20 cellular contexts compared by ENCODE assay signal in genomic region chr3:187181454-187182170, GRCh38. TPM values are rescaled to one million over a fixed set of nuclear protein-coding genes. Genes with fewer than 3 reads are reported as not detected.
A peak's percentile ranks its signal among the peaks of the same experiment; 100 is the strongest.
DNase-seq lines count a peak whose midpoint lies in the region; ATAC-seq and TF ChIP-seq lines count a peak whose summit lies in the region.
"Had no signal": no experiment of that assay in that cellular context is flagged by ENCODE, and none has a peak within 500 bp of the region (broad histone marks: within the 10 kb centered on the region; RNA-seq: fewer than 3 reads in every experiment).

No MANE protein-coding gene starts in this region.

- CTCF ChIA-PET in MCF 10A (lab: Yijun Ruan, JAX) (interaction anchor here (0.5 to 1.0 kb wide), 4 partner anchors 29 to 367 kb away, joined by 3 to 4 read pairs (median 4); no protein-coding TSS in a partner anchor), mammary epithelial cell (lab: Charles Lee; ENCODE audit: low non-redundant PET) (no interaction called here)
- CTCF ChIA-PET in CD4-positive, alpha-beta memory T cell (lab: Charles Lee; ENCODE audit: partially characterized antibody): interaction anchor here (1.6 kb wide), 1 partner anchor 17 kb away, joined by 4 read pairs; no protein-coding TSS in a partner anchor

- H3K9me3 ChIP-seq in breast epithelium (no peaks in the 10 kb centered on the region), mammary epithelial cell (replicated peaks; ENCODE audit: insufficient read depth, low read length) (no peaks in the 10 kb centered on the region), iPS DF 6.9 (ENCODE audit: control insufficient read depth, insufficient read depth, low read length) (no peaks in the 10 kb centered on the region), smooth muscle cell (replicated peaks; ENCODE audit: low read depth) (no peaks in the 10 kb centered on the region)
- no peaks in the 10 kb centered on the region for H3K9me3 ChIP-seq in CD4-positive, alpha-beta memory T cell (ENCODE audit: control insufficient read depth in 1 of 2, low read length in 2 of 2)
- H3K9me3 ChIP-seq: BE2C had no signal

- peaks cover 6% of the 10 kb centered on the region for H3F3A ChIP-seq in smooth muscle cell (ENCODE audit: low read depth)

- no peaks in the 10 kb centered on the region for H3K27me3 Mint-ChIP-seq in MCF 10A (ENCODE audit: insufficient read depth, unreplicated experiment)
- H3K27me3 Mint-ChIP-seq in CD4-positive, alpha-beta memory T cell: peaks cover 4 to 6% of the 10 kb centered on the region in 2 donors

- dilution Hi-C loops in mammary epithelial cell (cut with HindIII; ENCODE audit: low sequenced_read_pairs): no loop called here

- H3K4me3 ChIP-seq in breast epithelium: no peak overlapping the region
- H3K4me3 ChIP-seq in mammary epithelial cell (replicated peaks in 1 of 3; ENCODE audit: insufficient read depth in 1 of 3, low read depth in 2 of 3, low read length in 3 of 3): no peak overlapping the region
- no peak overlapping the region for H3K4me3 ChIP-seq in iPS DF 6.9 (ENCODE audit: low read length)
- no peak overlapping the region for H3K4me3 ChIP-seq in smooth muscle cell
- no peak overlapping the region for H3K4me3 ChIP-seq in CD4-positive, alpha-beta memory T cell (ENCODE audit: low read length in 2 of 2)
- H3K4me3 ChIP-seq: K562, SK-N-MC had no signal

- H3K79me2 ChIP-seq in mammary epithelial cell (ENCODE audit: insufficient read depth, low read length) (no peaks in the 10 kb centered on the region), smooth muscle cell (ENCODE audit: low read depth) (no peaks in the 10 kb centered on the region)

- H3K27me3 ChIP-seq in breast epithelium (no peaks in the 10 kb centered on the region), mammary epithelial cell (ENCODE audit: insufficient read depth, low read length) (no peaks in the 10 kb centered on the region), iPS DF 6.9 (ENCODE audit: control insufficient read depth, insufficient read depth, low read length) (no peaks in the 10 kb centered on the region), smooth muscle cell (ENCODE audit: low read depth) (peaks cover 16% of the 10 kb centered on the region)
- no peaks in the 10 kb centered on the region for H3K27me3 ChIP-seq in CD4-positive, alpha-beta memory T cell (ENCODE audit: insufficient read depth, low read length)

- H2AFZ ChIP-seq in mammary epithelial cell (ENCODE audit: low read depth, low read length) (no peak overlapping the region), smooth muscle cell (ENCODE audit: low read depth) (no peak overlapping the region)

- H3K4me1 ChIP-seq in breast epithelium: peaks cover 0 to 4% of the 10 kb centered on the region in 2 donors
- H3K4me1 ChIP-seq in mammary epithelial cell (ENCODE audit: insufficient read depth, low read length): peaks cover 39% of the 10 kb centered on the region
- H3K4me1 ChIP-seq in iPS DF 6.9 (ENCODE audit: control insufficient read depth, insufficient read depth, low read length): peaks cover 12% of the 10 kb centered on the region; the same call in 1 of the 2 replicates
- peaks cover 26% of the 10 kb centered on the region for H3K4me1 ChIP-seq in smooth muscle cell (ENCODE audit: low read depth)
- H3K4me1 ChIP-seq in CD4-positive, alpha-beta memory T cell (ENCODE audit: insufficient read depth, low read length): no peaks in the 10 kb centered on the region
- H3K4me1 ChIP-seq: BE2C had no signal

- POLR2A ChIA-PET in MCF 10A (lab: Yijun Ruan, JAX): interaction anchor here (0.7 to 2.0 kb wide), 5 partner anchors 11 to 668 kb away, joined by 3 to 6 read pairs (median 3); partner anchors contain the start of gene EIF4A2
- POLR2A ChIA-PET in CD4-positive, alpha-beta memory T cell (lab: Charles Lee; ENCODE audit: partially characterized antibody): no interaction called here

- H3K27ac Mint-ChIP-seq in MCF 10A (ENCODE audit: low read depth, unreplicated experiment): peak overlapping the region; percentile 94
- H3K27ac Mint-ChIP-seq in CD4-positive, alpha-beta memory T cell: no peak overlapping the region
- H3K27ac Mint-ChIP-seq: CD4-positive, alpha-beta T cell had no signal

- no peaks in the 10 kb centered on the region for H3K36me3 Mint-ChIP-seq in MCF 10A (ENCODE audit: insufficient read depth, unreplicated experiment)
- H3K36me3 Mint-ChIP-seq in CD4-positive, alpha-beta memory T cell: no peaks in the 10 kb centered on the region

- no peak for DNase-seq in MCF 10A (ENCODE audit: unreplicated experiment)
- no peak for DNase-seq in breast epithelium (ENCODE audit: low spot score in 2 of 2)
- DNase-seq in mammary epithelial cell: peak; percentile 32
- no peak for DNase-seq in iPS DF 6.9 (ENCODE audit: low read depth, low spot score)
- no peak for DNase-seq in smooth muscle cell (lab: John Stamatoyannopoulos, UW; ENCODE audit: unreplicated experiment)
- no peak for DNase-seq in substantia nigra (lab: John Stamatoyannopoulos, UW)
- DNase-seq in CD4-positive, alpha-beta memory T cell: no peak
- DNase-seq: 8988T; BE2C; CD4-positive, alpha-beta T cell; NCI-H1436 treated with DMSO at 0.1 percent for 48 hours; NCI-H2081; NCI-H524 treated with DMSO at 0.1 percent for 48 hours had no signal

- BruUV-seq in MCF 10A (replicated peaks; lab: Mats Ljungman, UMichigan) (no TSS peak), mammary epithelial cell (replicated peaks; lab: Mats Ljungman, UMichigan) (no TSS peak)

- H3K4me2 ChIP-seq in mammary epithelial cell (ENCODE audit: insufficient read depth, low read depth, low read length) (no peak overlapping the region), smooth muscle cell (no peak overlapping the region)

- no peaks in the 10 kb centered on the region for H3K36me3 ChIP-seq in breast epithelium
- H3K36me3 ChIP-seq in mammary epithelial cell (ENCODE audit: insufficient read depth, low read length): no peaks in the 10 kb centered on the region
- H3K36me3 ChIP-seq in iPS DF 6.9 (ENCODE audit: control insufficient read depth, insufficient read depth, low read length): no peaks in the 10 kb centered on the region
- H3K36me3 ChIP-seq in smooth muscle cell (ENCODE audit: low read depth): no peaks in the 10 kb centered on the region
- H3K36me3 ChIP-seq in CD4-positive, alpha-beta memory T cell (ENCODE audit: insufficient read depth, low read length): no peaks in the 10 kb centered on the region
- H3K36me3 ChIP-seq: BE2C had no signal

- H3K9ac ChIP-seq in mammary epithelial cell (ENCODE audit: insufficient read depth, low read length) (no peak overlapping the region), smooth muscle cell (ENCODE audit: low read depth) (no peak overlapping the region)

- in situ Hi-C loops in mammary epithelial cell (cut with MboI; ENCODE audit: low sequenced_read_pairs in 2 of 2): no loop called here

- no peak for TF ChIP-seq POLR2A in breast epithelium (IDR thresholded peaks at IDR 0.05)

- no peaks in the 10 kb centered on the region for H4K20me1 ChIP-seq in mammary epithelial cell (ENCODE audit: insufficient read depth, low read length)
- H4K20me1 ChIP-seq in smooth muscle cell (ENCODE audit: low read depth): no peaks in the 10 kb centered on the region

- intact Hi-C loops in MCF 10A (cut with micrococcal nuclease) (no loop called here), breast epithelium (cut with DNase I; ENCODE audit: low total_unique reads) (no loop called here), mammary epithelial cell (cut with micrococcal nuclease) (no loop called here)
- intact Hi-C loops in CD4-positive, alpha-beta memory T cell (cut with micrococcal nuclease): no loop called here

- H3K9me3 Mint-ChIP-seq in MCF 10A (ENCODE audit: unreplicated experiment): no peaks in the 10 kb centered on the region
- H3K9me3 Mint-ChIP-seq in CD4-positive, alpha-beta memory T cell: no peaks in the 10 kb centered on the region
- H3K9me3 Mint-ChIP-seq: CD4-positive, alpha-beta T cell had no signal

- no peak overlapping the region for H3K4me3 Mint-ChIP-seq in MCF 10A (ENCODE audit: unreplicated experiment)
- no peak overlapping the region for H3K4me3 Mint-ChIP-seq in CD4-positive, alpha-beta memory T cell
- H3K4me3 Mint-ChIP-seq: CD4-positive, alpha-beta T cell had no signal

- H3K4me1 Mint-ChIP-seq in MCF 10A (ENCODE audit: insufficient read depth, unreplicated experiment): peaks cover 36% of the 10 kb centered on the region
- no peaks in the 10 kb centered on the region for H3K4me1 Mint-ChIP-seq in CD4-positive, alpha-beta memory T cell

- 86% methylated on average over 7 of the region's 7 CpGs for WGBS in mammary epithelial cell (ENCODE audit: low coverage, missing lambda C conversion rate)
- no CpG with 5 or more reads among the region's 7 CpGs for WGBS in iPS DF 6.9 (ENCODE audit: insufficient coverage, insufficient read length)
- 87% methylated on average over 7 of the region's 7 CpGs for WGBS in smooth muscle cell (ENCODE audit: low lambda C conversion rate)

- TF ChIP-seq CTCF in MCF 10A (IDR thresholded peaks at IDR 0.05; ENCODE audit: unreplicated experiment): no peak
- TF ChIP-seq CTCF in breast epithelium (IDR thresholded peaks at IDR 0.05): no peak
- no peak for TF ChIP-seq CTCF in mammary epithelial cell (conservative IDR thresholded peaks at IDR 0.05 in 1 of 2, IDR thresholded peaks at IDR 0.05 in 1 of 2; ENCODE audit: extremely low read depth in 1 of 2, insufficient read depth in 1 of 2, low read depth in 1 of 2, low read length in 2 of 2)
- TF ChIP-seq CTCF in smooth muscle cell (IDR thresholded peaks at IDR 0.05; ENCODE audit: borderline replicate concordance, insufficient read depth, poor library complexity, severe bottlenecking): no peak

- no peak overlapping the region for H3K27ac ChIP-seq in breast epithelium
- H3K27ac ChIP-seq in mammary epithelial cell (ENCODE audit: insufficient read depth, low read depth, low read length): no peak overlapping the region
- peak overlapping the region; percentile 41 for H3K27ac ChIP-seq in iPS DF 6.9 (ENCODE audit: low read length)
- H3K27ac ChIP-seq in smooth muscle cell (ENCODE audit: low read depth): no peak overlapping the region
- no peak overlapping the region for H3K27ac ChIP-seq in substantia nigra (ENCODE audit: low read depth, low read length, poor library complexity, severe bottlenecking)
- no peak overlapping the region for H3K27ac ChIP-seq in CD4-positive, alpha-beta memory T cell (ENCODE audit: low read depth, low read length)
- H3K27ac ChIP-seq: SK-N-MC had no signal

- no peak for ATAC-seq in activated CD4-positive, CD25-positive, alpha-beta regulatory T cell treated with anti-CD3 and anti-CD28 coated beads, Interleukin-2, amount 50 U/mL, for 24 hours
- ATAC-seq: HCT116, K562, Panc1, Right ventricle myocardium inferior had no signal

RNA-seq across cellular contexts. Expression of gene RTP1, which starts 15.7 kb away (rescaled TPM):
- not detected in 2 replicates for total RNA-seq in MCF 10A (2022)
- total RNA-seq in breast epithelium: not detected
- not detected for total RNA-seq in mammary epithelial cell
- polyA plus RNA-seq in mammary epithelial cell: not detected
- not detected for polyA minus RNA-seq in mammary epithelial cell
- total RNA-seq in smooth muscle cell: not detected in 2 replicates
- not detected in 2 replicates for polyA plus RNA-seq in smooth muscle cell
- total RNA-seq in CD4-positive, alpha-beta memory T cell: not detected
- not detected for polyA plus RNA-seq in CD4-positive, alpha-beta memory T cell
- total RNA-seq: CD4-positive, alpha-beta T cell; HT1080; K562; Right ventricle myocardium inferior had no signal
- polyA plus RNA-seq: K562 had no signal

RNA-seq across cellular contexts. Expression of gene RPL39L, which starts 42.3 kb away (rescaled TPM):
- total RNA-seq in MCF 10A (2022) (1.0 and 3.3 TPM in 2 replicates), breast epithelium (10 to 100 TPM in 2 of 3 donors, 1 to 10 TPM in 1; 5.4 to 15.4 (median 14.6) TPM), mammary epithelial cell (10 to 100 TPM in 1 of 2 donors, 1 to 10 TPM in 1; 7.7 to 21.6 TPM), smooth muscle cell (31.6 and 44.2 TPM in 2 replicates)
- polyA plus RNA-seq in mammary epithelial cell (19.4 TPM), smooth muscle cell (35.1 and 40.3 TPM in 2 replicates)
- 18.0 TPM for polyA minus RNA-seq in mammary epithelial cell
- total RNA-seq in CD4-positive, alpha-beta memory T cell: 1 to 10 TPM; 2.6 to 3.6 TPM
- 10 to 100 TPM in 1 of 2 donors, 1 to 10 TPM in 1; 7.2 to 15.7 TPM for polyA plus RNA-seq in CD4-positive, alpha-beta memory T cell
- total RNA-seq: HT1080 had no signal
